Comparison of ENCODE assay signal across 2 cellular contexts in the genomic region with DNA sequence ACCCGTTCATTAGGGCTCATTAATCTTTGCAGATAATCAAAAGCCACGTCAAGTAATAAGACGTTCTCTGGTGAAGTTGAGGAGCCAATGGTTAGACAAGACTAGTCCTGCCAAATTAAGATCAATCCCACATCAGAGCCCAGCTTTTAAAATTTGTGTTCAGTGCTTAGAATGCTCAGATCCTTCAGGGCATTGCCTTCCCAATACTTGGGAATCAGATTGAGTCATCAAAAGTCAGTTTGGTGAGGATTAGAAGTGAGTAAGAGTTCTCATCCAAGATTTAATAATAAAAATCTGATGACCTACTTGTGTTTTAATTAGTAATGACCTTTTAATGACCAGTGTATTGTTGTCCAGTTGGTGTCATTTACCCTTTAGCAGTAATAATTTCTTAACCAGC.
TF ChIP-seq lines count a peak whose summit lies in the region.

No MANE protein-coding gene starts in this region.

TF ChIP-seq in IMR-90, 13 proteins besides CTCF, POLR2A, EP300 and RAD21 (continued from another document):
- TF ChIP-seq FOS (IDR thresholded peaks at IDR 0.05; ENCODE audit: low read depth, low read length) (no peak), USF2 (IDR thresholded peaks at IDR 0.05; ENCODE audit: low read depth, low read length) (no peak), MAFK (IDR thresholded peaks at IDR 0.05; ENCODE audit: low read depth, low read length) (no peak), BHLHE40 (IDR thresholded peaks at IDR 0.05; ENCODE audit: low read depth, low read length) (no peak), MAZ (IDR thresholded peaks at IDR 0.05; ENCODE audit: borderline replicate concordance, low read depth, low read length) (no peak), CEBPB (IDR thresholded peaks at IDR 0.05; ENCODE audit: low read depth, low read length) (no peak), NFE2L2 (IDR thresholded peaks at IDR 0.05; ENCODE audit: low read depth, low read length) (no peak), RCOR1 (IDR thresholded peaks at IDR 0.05; ENCODE audit: insufficient replicate concordance, low read length) (no peak), ELK1 (IDR thresholded peaks at IDR 0.05; ENCODE audit: borderline replicate concordance, low read depth, low read length) (no peak), SMC3 (IDR thresholded peaks at IDR 0.05; ENCODE audit: low read depth, low read length) (no peak), CHD1 (IDR thresholded peaks at IDR 0.05; ENCODE audit: low read depth, low read length) (no peak), MXI1 (IDR thresholded peaks at IDR 0.05; ENCODE audit: borderline replicate concordance, low read depth, low read length) (no peak)
TF ChIP-seq in IMR-90: peak in this region for 0.

TF ChIP-seq in SK-N-SH treated with all-trans-retinoic acid at 6 μM for 48 hours, 23 proteins besides CTCF, POLR2A, EP300 and RAD21 (continued from another document):
- TF ChIP-seq ZNF8 (CRISPR knock-in tag; IDR thresholded peaks at IDR 0.05) (no peak), ISL1 (CRISPR knock-in tag; IDR thresholded peaks at IDR 0.05) (no peak), TCF4 (CRISPR knock-in tag; IDR thresholded peaks at IDR 0.05; ENCODE audit: borderline replicate concordance) (no peak), ZC3H10 (CRISPR knock-in tag; IDR thresholded peaks at IDR 0.05) (no peak), CSRNP3 (CRISPR knock-in tag; IDR thresholded peaks at IDR 0.05) (no peak), ZNF70 (CRISPR knock-in tag; IDR thresholded peaks at IDR 0.05) (no peak), BACH2 (CRISPR knock-in tag; IDR thresholded peaks at IDR 0.05; ENCODE audit: borderline replicate concordance) (no peak), GLIS3 (CRISPR knock-in tag; IDR thresholded peaks at IDR 0.05) (no peak), SNAI2 (CRISPR knock-in tag; IDR thresholded peaks at IDR 0.05) (no peak), ZFP3 (CRISPR knock-in tag; IDR thresholded peaks at IDR 0.05) (no peak), ARNTL (CRISPR knock-in tag; IDR thresholded peaks at IDR 0.05; ENCODE audit: borderline replicate concordance, low read depth) (no peak), TOX (CRISPR knock-in tag; IDR thresholded peaks at IDR 0.05; ENCODE audit: borderline replicate concordance) (no peak)
